Comparison of ENCODE assay signal across 1 cellular context in the genomic region with DNA sequence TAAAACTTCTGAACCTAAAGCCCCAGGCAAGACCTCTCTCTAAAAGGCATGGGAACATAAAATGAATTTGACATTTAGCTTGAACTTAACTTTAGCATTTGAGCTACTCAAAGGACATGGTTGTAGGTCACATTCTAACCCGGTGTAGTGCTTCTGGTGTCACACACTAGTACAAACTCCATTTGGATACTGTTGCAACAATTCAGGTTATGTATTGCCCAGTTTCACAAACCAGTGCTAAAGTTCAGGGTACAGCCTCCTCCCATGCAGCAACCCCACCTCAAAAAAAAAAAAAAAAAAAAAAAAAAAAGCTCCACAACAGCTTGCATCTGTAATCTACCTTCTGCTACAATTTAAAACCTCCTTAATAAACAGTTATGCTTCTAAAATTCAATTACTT.
TF ChIP-seq lines count a peak whose summit lies in the region.

No MANE protein-coding gene starts in this region.

TF ChIP-seq in HepG2, 621 proteins besides CTCF, POLR2A, EP300 and RAD21 (continued from another document and continues in another):
- TF ChIP-seq, protein P1, sequence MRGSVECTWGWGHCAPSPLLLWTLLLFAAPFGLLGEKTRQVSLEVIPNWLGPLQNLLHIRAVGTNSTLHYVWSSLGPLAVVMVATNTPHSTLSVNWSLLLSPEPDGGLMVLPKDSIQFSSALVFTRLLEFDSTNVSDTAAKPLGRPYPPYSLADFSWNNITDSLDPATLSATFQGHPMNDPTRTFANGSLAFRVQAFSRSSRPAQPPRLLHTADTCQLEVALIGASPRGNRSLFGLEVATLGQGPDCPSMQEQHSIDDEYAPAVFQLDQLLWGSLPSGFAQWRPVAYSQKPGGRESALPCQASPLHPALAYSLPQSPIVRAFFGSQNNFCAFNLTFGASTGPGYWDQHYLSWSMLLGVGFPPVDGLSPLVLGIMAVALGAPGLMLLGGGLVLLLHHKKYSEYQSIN (CRISPR knock-in tag; IDR thresholded peaks at IDR 0.05; ENCODE audit: borderline replicate concordance), result no peak
- peak; percentile 96 for TF ChIP-seq RARA (CRISPR knock-in tag; IDR thresholded peaks at IDR 0.05)
- TF ChIP-seq, protein P2, sequence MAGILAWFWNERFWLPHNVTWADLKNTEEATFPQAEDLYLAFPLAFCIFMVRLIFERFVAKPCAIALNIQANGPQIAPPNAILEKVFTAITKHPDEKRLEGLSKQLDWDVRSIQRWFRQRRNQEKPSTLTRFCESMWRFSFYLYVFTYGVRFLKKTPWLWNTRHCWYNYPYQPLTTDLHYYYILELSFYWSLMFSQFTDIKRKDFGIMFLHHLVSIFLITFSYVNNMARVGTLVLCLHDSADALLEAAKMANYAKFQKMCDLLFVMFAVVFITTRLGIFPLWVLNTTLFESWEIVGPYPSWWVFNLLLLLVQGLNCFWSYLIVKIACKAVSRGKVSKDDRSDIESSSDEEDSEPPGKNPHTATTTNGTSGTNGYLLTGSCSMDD (CRISPR knock-in tag; IDR thresholded peaks at IDR 0.05), result no peak
- TF ChIP-seq RAD51 (IDR thresholded peaks at IDR 0.05; ENCODE audit: borderline replicate concordance), result no peak
- no peak for TF ChIP-seq ZNF782 (CRISPR knock-in tag; IDR thresholded peaks at IDR 0.05; ENCODE audit: borderline replicate concordance)
- no peak for TF ChIP-seq JARID2 (CRISPR knock-in tag; IDR thresholded peaks at IDR 0.05; ENCODE audit: insufficient replicate concordance)
- TF ChIP-seq FOXP1 (IDR thresholded peaks at IDR 0.05), result peak; percentile 57; the same call in 1 of the 2 replicates
- TF ChIP-seq FOXP1 (CRISPR knock-in tag; IDR thresholded peaks at IDR 0.05), result peak; percentile 68; the same call in 1 of the 2 replicates
- no peak for TF ChIP-seq ZNF598 (CRISPR knock-in tag; IDR thresholded peaks at IDR 0.05; ENCODE audit: borderline replicate concordance)
- peak; percentile 77; the same call in 1 of the 2 replicates for TF ChIP-seq ZNF614 (CRISPR knock-in tag; IDR thresholded peaks at IDR 0.05; ENCODE audit: borderline replicate concordance)
- no peak for TF ChIP-seq SMYD3 (CRISPR knock-in tag; IDR thresholded peaks at IDR 0.05)
- TF ChIP-seq NBN (conservative IDR thresholded peaks at IDR 0.05), result no peak
- TF ChIP-seq ZNF746 (CRISPR knock-in tag; IDR thresholded peaks at IDR 0.05), result no peak
- no peak for TF ChIP-seq ZNF772 (CRISPR knock-in tag; IDR thresholded peaks at IDR 0.05)
- TF ChIP-seq TBL1XR1 (IDR thresholded peaks at IDR 0.05; ENCODE audit: borderline replicate concordance, low read length, partially characterized antibody), result peak; percentile 98
- peak; percentile 75 for TF ChIP-seq NFIC (IDR thresholded peaks at IDR 0.05; ENCODE audit: low read length)
- no peak for TF ChIP-seq ZBTB1 (CRISPR knock-in tag; IDR thresholded peaks at IDR 0.05; ENCODE audit: borderline replicate concordance)
- TF ChIP-seq ZNF577 (CRISPR knock-in tag; IDR thresholded peaks at IDR 0.05; ENCODE audit: borderline replicate concordance, low read depth), result no peak
- peak; percentile 87 for TF ChIP-seq SAP130 (CRISPR knock-in tag; IDR thresholded peaks at IDR 0.05; ENCODE audit: low read depth)
- TF ChIP-seq ZNF180 (CRISPR knock-in tag; IDR thresholded peaks at IDR 0.05; ENCODE audit: borderline replicate concordance, low read depth), result no peak
- 0 out of 2 replicates have a peak, but pooled peaks have one; percentile 49 for TF ChIP-seq STAT5B (CRISPR knock-in tag; IDR thresholded peaks at IDR 0.05)
- TF ChIP-seq ZNF558 (CRISPR knock-in tag; IDR thresholded peaks at IDR 0.05; ENCODE audit: borderline replicate concordance), result no peak
- TF ChIP-seq ZNF720 (CRISPR knock-in tag; IDR thresholded peaks at IDR 0.05), result no peak
- no peak for TF ChIP-seq ZNF572 (CRISPR knock-in tag; IDR thresholded peaks at IDR 0.05)
- no peak for TF ChIP-seq ISX (CRISPR knock-in tag; conservative IDR thresholded peaks at IDR 0.05)
- peak; percentile 55; the same call in 1 of the 2 replicates for TF ChIP-seq KLF12 (CRISPR knock-in tag; IDR thresholded peaks at IDR 0.05; ENCODE audit: borderline replicate concordance)
- 0 out of 2 replicates have a peak, but pooled peaks have one; percentile 29 for TF ChIP-seq GZF1 (CRISPR knock-in tag; IDR thresholded peaks at IDR 0.05)
- TF ChIP-seq CBX5 (CRISPR knock-in tag; IDR thresholded peaks at IDR 0.05; ENCODE audit: borderline replicate concordance), result 0 out of 2 replicates have a peak, but pooled peaks have one; percentile 38
- peak; percentile 75; the same call in 1 of the 2 replicates for TF ChIP-seq ERF (CRISPR knock-in tag; IDR thresholded peaks at IDR 0.05)
- no peak for TF ChIP-seq ARNTL (CRISPR knock-in tag; IDR thresholded peaks at IDR 0.05)
- TF ChIP-seq ZNF75D (CRISPR knock-in tag; IDR thresholded peaks at IDR 0.05; ENCODE audit: borderline replicate concordance), result no peak
- peak; percentile 69; the same call in 1 of the 2 replicates for TF ChIP-seq KDM1A (CRISPR knock-in tag; IDR thresholded peaks at IDR 0.05)
- TF ChIP-seq KDM4B (CRISPR knock-in tag; IDR thresholded peaks at IDR 0.05), result peak; percentile 81; the same call in 1 of the 2 replicates
- 0 out of 2 replicates have a peak, but pooled peaks have one; percentile 43 for TF ChIP-seq MIER2 (CRISPR knock-in tag; IDR thresholded peaks at IDR 0.05)
- TF ChIP-seq ZNF567 (CRISPR knock-in tag; IDR thresholded peaks at IDR 0.05; ENCODE audit: borderline replicate concordance), result no peak
- TF ChIP-seq, protein P3, sequence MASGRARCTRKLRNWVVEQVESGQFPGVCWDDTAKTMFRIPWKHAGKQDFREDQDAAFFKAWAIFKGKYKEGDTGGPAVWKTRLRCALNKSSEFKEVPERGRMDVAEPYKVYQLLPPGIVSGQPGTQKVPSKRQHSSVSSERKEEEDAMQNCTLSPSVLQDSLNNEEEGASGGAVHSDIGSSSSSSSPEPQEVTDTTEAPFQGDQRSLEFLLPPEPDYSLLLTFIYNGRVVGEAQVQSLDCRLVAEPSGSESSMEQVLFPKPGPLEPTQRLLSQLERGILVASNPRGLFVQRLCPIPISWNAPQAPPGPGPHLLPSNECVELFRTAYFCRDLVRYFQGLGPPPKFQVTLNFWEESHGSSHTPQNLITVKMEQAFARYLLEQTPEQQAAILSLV (CRISPR knock-in tag; IDR thresholded peaks at IDR 0.05; ENCODE audit: borderline replicate concordance), result no peak
- TF ChIP-seq RFX5 (IDR thresholded peaks at IDR 0.05; ENCODE audit: low read depth, low read length), result no peak
- no peak for TF ChIP-seq ZNF546 (CRISPR knock-in tag; conservative IDR thresholded peaks at IDR 0.05)
- TF ChIP-seq, protein P4, sequence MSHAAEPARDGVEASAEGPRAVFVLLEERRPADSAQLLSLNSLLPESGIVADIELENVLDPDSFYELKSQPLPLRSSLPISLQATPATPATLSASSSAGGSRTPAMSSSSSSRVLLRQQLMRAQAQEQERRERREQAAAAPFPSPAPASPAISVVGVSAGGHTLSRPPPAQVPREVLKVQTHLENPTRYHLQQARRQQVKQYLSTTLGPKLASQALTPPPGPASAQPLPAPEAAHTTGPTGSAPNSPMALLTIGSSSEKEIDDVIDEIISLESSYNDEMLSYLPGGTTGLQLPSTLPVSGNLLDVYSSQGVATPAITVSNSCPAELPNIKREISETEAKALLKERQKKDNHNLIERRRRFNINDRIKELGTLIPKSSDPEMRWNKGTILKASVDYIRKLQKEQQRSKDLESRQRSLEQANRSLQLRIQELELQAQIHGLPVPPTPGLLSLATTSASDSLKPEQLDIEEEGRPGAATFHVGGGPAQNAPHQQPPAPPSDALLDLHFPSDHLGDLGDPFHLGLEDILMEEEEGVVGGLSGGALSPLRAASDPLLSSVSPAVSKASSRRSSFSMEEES (CRISPR knock-in tag; IDR thresholded peaks at IDR 0.05), result peak; percentile 72
- TF ChIP-seq ZNF510 (CRISPR knock-in tag; IDR thresholded peaks at IDR 0.05; ENCODE audit: low read depth), result no peak
- TF ChIP-seq ZNF790 (CRISPR knock-in tag; IDR thresholded peaks at IDR 0.05; ENCODE audit: borderline replicate concordance), result no peak
- 0 out of 2 replicates have a peak, but pooled peaks have one; percentile 32 for TF ChIP-seq ZSCAN21 (CRISPR knock-in tag; IDR thresholded peaks at IDR 0.05; ENCODE audit: borderline replicate concordance)
- TF ChIP-seq, protein P5, sequence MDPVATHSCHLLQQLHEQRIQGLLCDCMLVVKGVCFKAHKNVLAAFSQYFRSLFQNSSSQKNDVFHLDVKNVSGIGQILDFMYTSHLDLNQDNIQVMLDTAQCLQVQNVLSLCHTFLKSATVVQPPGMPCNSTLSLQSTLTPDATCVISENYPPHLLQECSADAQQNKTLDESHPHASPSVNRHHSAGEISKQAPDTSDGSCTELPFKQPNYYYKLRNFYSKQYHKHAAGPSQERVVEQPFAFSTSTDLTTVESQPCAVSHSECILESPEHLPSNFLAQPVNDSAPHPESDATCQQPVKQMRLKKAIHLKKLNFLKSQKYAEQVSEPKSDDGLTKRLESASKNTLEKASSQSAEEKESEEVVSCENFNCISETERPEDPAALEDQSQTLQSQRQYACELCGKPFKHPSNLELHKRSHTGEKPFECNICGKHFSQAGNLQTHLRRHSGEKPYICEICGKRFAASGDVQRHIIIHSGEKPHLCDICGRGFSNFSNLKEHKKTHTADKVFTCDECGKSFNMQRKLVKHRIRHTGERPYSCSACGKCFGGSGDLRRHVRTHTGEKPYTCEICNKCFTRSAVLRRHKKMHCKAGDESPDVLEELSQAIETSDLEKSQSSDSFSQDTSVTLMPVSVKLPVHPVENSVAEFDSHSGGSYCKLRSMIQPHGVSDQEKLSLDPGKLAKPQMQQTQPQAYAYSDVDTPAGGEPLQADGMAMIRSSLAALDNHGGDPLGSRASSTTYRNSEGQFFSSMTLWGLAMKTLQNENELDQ (CRISPR knock-in tag; IDR thresholded peaks at IDR 0.05; ENCODE audit: borderline replicate concordance), result no peak
- TF ChIP-seq MATR3 (CRISPR knock-in tag; IDR thresholded peaks at IDR 0.05), result no peak
- no peak for TF ChIP-seq NCOA5 (CRISPR knock-in tag; IDR thresholded peaks at IDR 0.05)
- TF ChIP-seq TBX2 (CRISPR knock-in tag; IDR thresholded peaks at IDR 0.05; ENCODE audit: borderline replicate concordance), result no peak
- TF ChIP-seq KMT2B (CRISPR knock-in tag; IDR thresholded peaks at IDR 0.05), result 0 out of 2 replicates have a peak, but pooled peaks have one; percentile 59
- no peak for TF ChIP-seq ZNF282 (IDR thresholded peaks at IDR 0.05; ENCODE audit: partially characterized antibody)
- no peak for TF ChIP-seq NFKB2 (CRISPR knock-in tag; IDR thresholded peaks at IDR 0.05; ENCODE audit: borderline replicate concordance)
- TF ChIP-seq, protein P6, sequence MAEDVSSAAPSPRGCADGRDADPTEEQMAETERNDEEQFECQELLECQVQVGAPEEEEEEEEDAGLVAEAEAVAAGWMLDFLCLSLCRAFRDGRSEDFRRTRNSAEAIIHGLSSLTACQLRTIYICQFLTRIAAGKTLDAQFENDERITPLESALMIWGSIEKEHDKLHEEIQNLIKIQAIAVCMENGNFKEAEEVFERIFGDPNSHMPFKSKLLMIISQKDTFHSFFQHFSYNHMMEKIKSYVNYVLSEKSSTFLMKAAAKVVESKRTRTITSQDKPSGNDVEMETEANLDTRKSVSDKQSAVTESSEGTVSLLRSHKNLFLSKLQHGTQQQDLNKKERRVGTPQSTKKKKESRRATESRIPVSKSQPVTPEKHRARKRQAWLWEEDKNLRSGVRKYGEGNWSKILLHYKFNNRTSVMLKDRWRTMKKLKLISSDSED (CRISPR knock-in tag; IDR thresholded peaks at IDR 0.05), result no peak
- no peak for TF ChIP-seq REL (CRISPR knock-in tag; conservative IDR thresholded peaks at IDR 0.05)
- peak; percentile 51 for TF ChIP-seq ZEB1 (IDR thresholded peaks at IDR 0.05; ENCODE audit: insufficient replicate concordance, low read depth)
- TF ChIP-seq ZNF7 (CRISPR knock-in tag; IDR thresholded peaks at IDR 0.05), result no peak
- TF ChIP-seq BHLHE40 (IDR thresholded peaks at IDR 0.05; ENCODE audit: low read length), result no peak
- TF ChIP-seq, protein P7, sequence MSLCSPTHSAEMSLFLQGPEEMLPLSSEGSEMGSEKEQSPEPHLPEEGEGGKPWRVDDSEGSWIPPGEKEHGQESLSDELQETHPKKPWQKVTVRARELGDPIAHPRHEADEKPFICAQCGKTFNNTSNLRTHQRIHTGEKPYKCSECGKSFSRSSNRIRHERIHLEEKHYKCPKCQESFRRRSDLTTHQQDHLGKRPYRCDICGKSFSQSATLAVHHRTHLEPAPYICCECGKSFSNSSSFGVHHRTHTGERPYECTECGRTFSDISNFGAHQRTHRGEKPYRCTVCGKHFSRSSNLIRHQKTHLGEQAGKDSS (CRISPR knock-in tag; IDR thresholded peaks at IDR 0.05; ENCODE audit: borderline replicate concordance, low read depth), result no peak
- TF ChIP-seq U2AF1 (optimal IDR thresholded peaks at IDR 0.05; ENCODE audit: low read depth, low read length), result no peak
- no peak for TF ChIP-seq ZNF773 (CRISPR knock-in tag; IDR thresholded peaks at IDR 0.05; ENCODE audit: borderline replicate concordance)
- TF ChIP-seq, protein P8, sequence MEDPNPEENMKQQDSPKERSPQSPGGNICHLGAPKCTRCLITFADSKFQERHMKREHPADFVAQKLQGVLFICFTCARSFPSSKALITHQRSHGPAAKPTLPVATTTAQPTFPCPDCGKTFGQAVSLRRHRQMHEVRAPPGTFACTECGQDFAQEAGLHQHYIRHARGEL (CRISPR knock-in tag; IDR thresholded peaks at IDR 0.05), result no peak
- no peak for TF ChIP-seq ZSCAN30 (CRISPR knock-in tag; IDR thresholded peaks at IDR 0.05)
- TF ChIP-seq, protein P9, sequence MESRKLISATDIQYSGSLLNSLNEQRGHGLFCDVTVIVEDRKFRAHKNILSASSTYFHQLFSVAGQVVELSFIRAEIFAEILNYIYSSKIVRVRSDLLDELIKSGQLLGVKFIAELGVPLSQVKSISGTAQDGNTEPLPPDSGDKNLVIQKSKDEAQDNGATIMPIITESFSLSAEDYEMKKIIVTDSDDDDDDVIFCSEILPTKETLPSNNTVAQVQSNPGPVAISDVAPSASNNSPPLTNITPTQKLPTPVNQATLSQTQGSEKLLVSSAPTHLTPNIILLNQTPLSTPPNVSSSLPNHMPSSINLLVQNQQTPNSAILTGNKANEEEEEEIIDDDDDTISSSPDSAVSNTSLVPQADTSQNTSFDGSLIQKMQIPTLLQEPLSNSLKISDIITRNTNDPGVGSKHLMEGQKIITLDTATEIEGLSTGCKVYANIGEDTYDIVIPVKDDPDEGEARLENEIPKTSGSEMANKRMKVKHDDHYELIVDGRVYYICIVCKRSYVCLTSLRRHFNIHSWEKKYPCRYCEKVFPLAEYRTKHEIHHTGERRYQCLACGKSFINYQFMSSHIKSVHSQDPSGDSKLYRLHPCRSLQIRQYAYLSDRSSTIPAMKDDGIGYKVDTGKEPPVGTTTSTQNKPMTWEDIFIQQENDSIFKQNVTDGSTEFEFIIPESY (CRISPR knock-in tag; IDR thresholded peaks at IDR 0.05), result peak; percentile 51; the same call in 1 of the 2 replicates
- TF ChIP-seq ZNF788 (CRISPR knock-in tag; IDR thresholded peaks at IDR 0.05; ENCODE audit: borderline replicate concordance), result no peak
- no peak for TF ChIP-seq NRL (CRISPR knock-in tag; IDR thresholded peaks at IDR 0.05; ENCODE audit: borderline replicate concordance)
- TF ChIP-seq ZNF768 (CRISPR knock-in tag; IDR thresholded peaks at IDR 0.05), result no peak
- no peak for TF ChIP-seq SMAD1 (CRISPR knock-in tag; IDR thresholded peaks at IDR 0.05; ENCODE audit: borderline replicate concordance, low read depth)
